In genomic region chr10:35259769-35260397, GRCh38 we compare ENCODE assay signal across 13 cellular contexts.
DNase-seq lines count a peak whose midpoint lies in the region; ATAC-seq and TF ChIP-seq lines count a peak whose summit lies in the region.
"Had no signal": no experiment of that assay in that cellular context is flagged by ENCODE, and none has a peak within 500 bp of the region (broad histone marks: within the 10 kb centered on the region; RNA-seq: fewer than 3 reads in every experiment).

No MANE protein-coding gene starts in this region.

- no peak overlapping the region for H3K27ac Mint-ChIP-seq in activated naive CD8-positive, alpha-beta T cell treated with anti-CD3 and anti-CD28 coated beads for 36 hours
- no peak overlapping the region for H3K27ac Mint-ChIP-seq in stimulated activated naive B cell treated with anti-CD40 and anti-IgM and Interleukin-4, amounts not matched to agents 10 μg/mL and 1 μg/mL and 100 μg/mL, for 72 hours

- intact Hi-C loops in cardiac septum (cut with DNase I), result no loop called here

- no peaks in the 10 kb centered on the region for H3K27me3 ChIP-seq in kidney epithelial cell (ENCODE audit: control insufficient read depth, insufficient read depth, low read length)
- H3K27me3 ChIP-seq: right atrium auricular region had no signal

- peaks cover 13% of the 10 kb centered on the region for H3K9me3 Mint-ChIP-seq in activated naive CD8-positive, alpha-beta T cell treated with anti-CD3 and anti-CD28 coated beads for 36 hours
- peaks cover 15 to 16% of the 10 kb centered on the region in 2 donors for H3K9me3 Mint-ChIP-seq in stimulated activated naive B cell treated with anti-CD40 and anti-IgM and Interleukin-4, amounts not matched to agents 10 μg/mL and 1 μg/mL and 100 μg/mL, for 72 hours

- DNase-seq in AG08395 (ENCODE audit: low spot score) (peak; percentile 92), HK-2 (ENCODE audit: unreplicated experiment) (peak; percentile 21), kidney epithelial cell (ENCODE audit: low read depth) (peak; percentile 90), cardiac septum (ENCODE audit: low spot score) (no peak), NCI-H2196 treated with DMSO at 0.1 percent for 48 hours (lab: John Stamatoyannopoulos, UW; ENCODE audit: unreplicated experiment) (no peak)
- DNase-seq in activated naive CD8-positive, alpha-beta T cell treated with anti-CD3 and anti-CD28 coated beads for 36 hours, result peak; percentile 3
- DNase-seq in stimulated activated naive B cell treated with anti-CD40 and anti-IgM and Interleukin-4, amounts not matched to agents 10 μg/mL and 1 μg/mL and 100 μg/mL, for 72 hours, result no peak
- DNase-seq: anterior cingulate cortex, DND-41, NCI-H2081 treated with DMSO at 0.1 percent for 48 hours, WERI-Rb-1 had no signal

- TF ChIP-seq CTCF in kidney epithelial cell (IDR thresholded peaks at IDR 0.05; ENCODE audit: insufficient read depth, low read length, poor library complexity, severe bottlenecking), result no peak

- H3K4me1 Mint-ChIP-seq in activated naive CD8-positive, alpha-beta T cell treated with anti-CD3 and anti-CD28 coated beads for 36 hours, result peaks cover 2% of the 10 kb centered on the region
- H3K4me1 Mint-ChIP-seq in stimulated activated naive B cell treated with anti-CD40 and anti-IgM and Interleukin-4, amounts not matched to agents 10 μg/mL and 1 μg/mL and 100 μg/mL, for 72 hours, result no peaks in the 10 kb centered on the region

- H3K4me3 Mint-ChIP-seq in activated naive CD8-positive, alpha-beta T cell treated with anti-CD3 and anti-CD28 coated beads for 36 hours, result no peak overlapping the region
- no peak overlapping the region for H3K4me3 Mint-ChIP-seq in stimulated activated naive B cell treated with anti-CD40 and anti-IgM and Interleukin-4, amounts not matched to agents 10 μg/mL and 1 μg/mL and 100 μg/mL, for 72 hours

- ATAC-seq in HG03175 (IDR thresholded peaks at IDR 0.05; ENCODE audit: unreplicated experiment), result no peak
- no peak for ATAC-seq in stimulated activated naive B cell treated with anti-CD40 and anti-IgM and Interleukin-4, amounts not matched to agents 10 μg/mL and 1 μg/mL and 100 μg/mL, for 72 hours (replicated peaks)

- H3K36me3 ChIP-seq in kidney epithelial cell (ENCODE audit: control insufficient read depth, insufficient read depth, low read length), result no peaks in the 10 kb centered on the region
- H3K36me3 ChIP-seq: right atrium auricular region, WERI-Rb-1 had no signal

- no peak overlapping the region for H3K4me3 ChIP-seq in kidney epithelial cell (ENCODE audit: low read depth, low read length)
- H3K4me3 ChIP-seq: right atrium auricular region had no signal

- H3K27me3 Mint-ChIP-seq in activated naive CD8-positive, alpha-beta T cell treated with anti-CD3 and anti-CD28 coated beads for 36 hours, result no peaks in the 10 kb centered on the region
- H3K27me3 Mint-ChIP-seq in stimulated activated naive B cell treated with anti-CD40 and anti-IgM and Interleukin-4, amounts not matched to agents 10 μg/mL and 1 μg/mL and 100 μg/mL, for 72 hours, result peaks cover 0 to 3% of the 10 kb centered on the region in 2 donors

- peaks cover 5% of the 10 kb centered on the region for H3K36me3 Mint-ChIP-seq in activated naive CD8-positive, alpha-beta T cell treated with anti-CD3 and anti-CD28 coated beads for 36 hours
- peaks cover 0 to 2% of the 10 kb centered on the region in 2 donors for H3K36me3 Mint-ChIP-seq in stimulated activated naive B cell treated with anti-CD40 and anti-IgM and Interleukin-4, amounts not matched to agents 10 μg/mL and 1 μg/mL and 100 μg/mL, for 72 hours

Comparison
In these comparisons a context has a peak if more than half of its experiments do, and no peak if none do; other contexts are left out.
1. DNase-seq: peak in AG08395 (single experiment), HK-2 (single experiment), activated naive CD8-positive, alpha-beta T cell treated with anti-CD3 and anti-CD28 coated beads for 36 hours (single experiment) and kidney epithelial cell (single experiment); none in cardiac septum (single experiment), stimulated activated naive B cell treated with anti-CD40 and anti-IgM and Interleukin-4, amounts not matched to agents 10 μg/mL and 1 μg/mL and 100 μg/mL, for 72 hours (single experiment) and NCI-H2196 treated with DMSO at 0.1 percent for 48 hours (single experiment).